ENCODE assay signal across 28 cellular contexts in the genomic region with DNA sequence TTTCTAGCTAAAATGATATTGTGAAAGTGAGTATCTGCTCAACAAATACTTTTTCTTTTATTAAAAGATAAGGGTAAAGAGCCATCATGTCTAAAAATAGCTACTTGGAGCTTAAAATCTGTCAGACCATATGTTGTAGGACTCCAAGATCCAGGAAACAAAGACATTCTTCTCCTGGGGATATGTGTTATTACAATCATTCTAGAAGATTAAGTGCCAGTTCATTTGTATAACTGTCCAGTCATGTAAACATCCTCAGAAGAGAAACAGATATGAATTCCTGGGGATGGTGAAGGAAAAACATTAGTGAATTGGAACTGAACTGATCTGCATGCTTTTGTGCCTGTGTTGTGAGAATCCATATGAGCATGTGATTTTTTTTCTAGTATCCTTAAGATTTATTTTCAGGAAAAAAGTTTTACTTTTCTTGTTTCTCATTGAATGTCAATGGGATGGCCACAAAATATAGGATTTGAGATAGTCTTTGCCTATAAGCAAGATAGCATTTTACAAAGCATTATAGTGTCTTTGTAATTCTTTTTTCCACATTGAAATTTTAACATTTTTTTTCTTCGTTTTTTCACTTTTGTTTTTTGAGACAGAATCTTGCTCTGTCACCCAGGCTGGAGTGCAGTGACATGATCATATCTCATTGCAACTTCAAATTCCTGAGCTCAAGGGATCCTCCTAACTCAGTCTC. TPM values are rescaled to one million over a fixed set of nuclear protein-coding genes. Genes with fewer than 3 reads are reported as not detected.
DNase-seq lines count a peak whose midpoint lies in the region; ATAC-seq and TF ChIP-seq lines count a peak whose summit lies in the region.
"Had no signal": no experiment of that assay in that cellular context is flagged by ENCODE, and none has a peak within 500 bp of the region (broad histone marks: within the 10 kb centered on the region; RNA-seq: fewer than 3 reads in every experiment).

No MANE protein-coding gene starts in this region.

- H3K18ac ChIP-seq in IMR-90 (ENCODE audit: low read depth, low read length), result no peak overlapping the region

- no peaks in the 10 kb centered on the region for H3K27me3 Mint-ChIP-seq in neural progenitor cell (ENCODE audit: insufficient read depth, low read depth)
- peaks cover 17% of the 10 kb centered on the region for H3K27me3 Mint-ChIP-seq in activated T-helper 2 cell treated with anti-CD3 and anti-CD28 coated beads, Interferon-gamma antibody, Interleukin-2, Interleukin-4, amounts not matched to agents 10 μg/mL and 5 μg/mL and 100 μg/mL, durations not matched to agents 14 hours and 24 hours and 36 hours (ENCODE audit: low read depth)
- H3K27me3 Mint-ChIP-seq: type B pancreatic cell had no signal

- TF ChIP-seq CTCF in IMR-90 (conservative IDR thresholded peaks at IDR 0.05; ENCODE audit: low read depth, low read length) (no peak), SK-N-SH (IDR thresholded peaks at IDR 0.05) (no peak), fibroblast of lung (conservative IDR thresholded peaks at IDR 0.05 in 1 of 2, IDR thresholded peaks at IDR 0.05 in 1 of 2; ENCODE audit: low read depth in 1 of 2, low read length in 2 of 2) (no peak), neural progenitor cell (IDR thresholded peaks at IDR 0.05) (no peak)

- no peaks in the 10 kb centered on the region for H3K9me2 ChIP-seq in SK-N-SH

- H3K27ac Mint-ChIP-seq in neural progenitor cell, result no peak overlapping the region
- H3K27ac Mint-ChIP-seq in activated T-helper 2 cell treated with anti-CD3 and anti-CD28 coated beads, Interferon-gamma antibody, Interleukin-2, Interleukin-4, amounts not matched to agents 10 μg/mL and 5 μg/mL and 100 μg/mL, durations not matched to agents 14 hours and 24 hours and 36 hours, result no peak overlapping the region
- H3K27ac Mint-ChIP-seq: activated CD4-positive, alpha-beta T cell treated with anti-CD3 and anti-CD28 coated beads, Interleukin-2, amount 10 ng/mL, durations not matched to agents 24 days and 14 days; activated naive CD4-positive, alpha-beta T cell treated with anti-CD3 and anti-CD28 coated beads, Interleukin-2, amount 10 ng/mL, durations not matched to agents 7 days and 5 days; IgD-negative memory B cell; natural killer cell treated with Interleukin-12 subunit alpha and Interleukin-12 subunit beta and Interleukin-15 and Interleukin-18, amount 100 ng/mL, for 72 hours; type B pancreatic cell had no signal

- CTCF ChIA-PET in IMR-90 (lab: Yijun Ruan, JAX) (interaction anchor here (0.7 to 1.2 kb wide), 2 partner anchors 14 to 350 kb away, joined by 3 to 4 read pairs; partner anchors contain the start of gene MTERF1), SK-N-SH (lab: Yijun Ruan, JAX) (interaction anchor here (0.6 to 5.3 kb wide), 4 partner anchors 14 to 463 kb away, joined by 3 to 30 read pairs (median 4); partner anchors contain the start of gene MTERF1)

- H3K9me3 ChIP-seq in IMR-90 (ENCODE audit: control insufficient read depth, insufficient read depth, low read length) (no peaks in the 10 kb centered on the region), SK-N-SH (no peaks in the 10 kb centered on the region), fibroblast of lung (ENCODE audit: control insufficient read depth, insufficient read depth, low read depth, low read length) (no peaks in the 10 kb centered on the region), neural progenitor cell (ENCODE audit: low read depth) (peaks cover 8% of the 10 kb centered on the region)
- H3K9me3 ChIP-seq: left ventricle myocardium inferior, MG63 had no signal

- H3K9me1 ChIP-seq in IMR-90 (ENCODE audit: insufficient read depth, low read length), result 0 out of 2 replicates have a peak, but pooled peaks cover 3% of the 10 kb centered on the region

- H3K27me3 ChIP-seq in IMR-90 (ENCODE audit: control insufficient read depth, insufficient read depth, low read length), result no peaks in the 10 kb centered on the region
- no peaks in the 10 kb centered on the region for H3K27me3 ChIP-seq in SK-N-SH (ENCODE audit: insufficient read depth)
- no peaks in the 10 kb centered on the region for H3K27me3 ChIP-seq in fibroblast of lung (ENCODE audit: control insufficient read depth, insufficient read depth, low read length)
- H3K27me3 ChIP-seq in neural progenitor cell, result no peaks in the 10 kb centered on the region
- H3K27me3 ChIP-seq: hepatocyte, MG63 had no signal

- H2AFZ ChIP-seq in IMR-90 (replicated peaks; ENCODE audit: low read length, poor library complexity) (no peak overlapping the region), SK-N-SH (ENCODE audit: low read depth) (peak overlapping the region; percentile 70), fibroblast of lung (ENCODE audit: low read length) (no peak overlapping the region), neural progenitor cell (replicated peaks) (peak overlapping the region; percentile 66)
- H2AFZ ChIP-seq: hepatocyte had no signal

- no peaks in the 10 kb centered on the region for H3K79me1 ChIP-seq in IMR-90 (ENCODE audit: low read depth in 1 of 2, low read length in 2 of 2)

- dilution Hi-C loops in IMR-90 (cut with HindIII; ENCODE audit: low sequenced_read_pairs, unreplicated experiment), result no loop called here

- POLR2A ChIA-PET in IMR-90 (lab: Charles Lee; ENCODE audit: unreplicated experiment) (interaction anchor here (0.6 kb wide), 1 partner anchor 33 kb away, joined by 4 read pairs; no protein-coding TSS in a partner anchor), SK-N-SH (lab: Yijun Ruan, JAX) (no interaction called here)

- H4K8ac ChIP-seq in IMR-90 (ENCODE audit: low read depth in 2 of 2, low read length in 2 of 2), result no peak overlapping the region

- no peak overlapping the region for H2AK5ac ChIP-seq in IMR-90 (ENCODE audit: low read depth, low read length)

- H2BK5ac ChIP-seq in IMR-90 (ENCODE audit: low read depth, low read length, poor library complexity, severe bottlenecking), result no peak overlapping the region

- H3K9ac ChIP-seq in IMR-90 (ENCODE audit: low read depth, low read length) (no peak overlapping the region), SK-N-SH (no peak overlapping the region), fibroblast of lung (ENCODE audit: insufficient read depth, low read length) (no peak overlapping the region), neural progenitor cell (no peak overlapping the region)

- H3K36me3 Mint-ChIP-seq in neural progenitor cell, result no peaks in the 10 kb centered on the region
- H3K36me3 Mint-ChIP-seq in activated T-helper 2 cell treated with anti-CD3 and anti-CD28 coated beads, Interferon-gamma antibody, Interleukin-2, Interleukin-4, amounts not matched to agents 10 μg/mL and 5 μg/mL and 100 μg/mL, durations not matched to agents 14 hours and 24 hours and 36 hours (ENCODE audit: low read depth), result no peaks in the 10 kb centered on the region
- H3K36me3 Mint-ChIP-seq: activated naive CD4-positive, alpha-beta T cell treated with anti-CD3 and anti-CD28 coated beads, Interleukin-2, amount 10 ng/mL, durations not matched to agents 7 days and 5 days; natural killer cell treated with Interleukin-12 subunit alpha and Interleukin-12 subunit beta and Interleukin-15 and Interleukin-18, amount 100 ng/mL, for 72 hours; type B pancreatic cell had no signal

- H3K56ac ChIP-seq in IMR-90 (ENCODE audit: extremely low read depth, insufficient read depth, low read length), result no peak overlapping the region

- H3K4me2 ChIP-seq in IMR-90 (ENCODE audit: low read depth, low read length), result 0 out of 2 replicates have a peak overlapping the region, but pooled peaks have one; percentile 10
- H3K4me2 ChIP-seq in SK-N-SH, result no peak overlapping the region
- H3K4me2 ChIP-seq in fibroblast of lung (ENCODE audit: extremely low read depth, insufficient read depth, low read length), result no peak overlapping the region
- H3K4me2 ChIP-seq in neural progenitor cell, result peak overlapping the region; percentile 3
- H3K4me2 ChIP-seq: hepatocyte had no signal

- TF ChIP-seq POLR2A in IMR-90 (IDR thresholded peaks at IDR 0.05; ENCODE audit: low read depth, low read length), result no peak

- ATAC-seq in IMR-90 (ENCODE audit: low read depth) (peak; percentile 72), HG03039 (IDR thresholded peaks at IDR 0.05; ENCODE audit: unreplicated experiment) (no peak), HG03159 (IDR thresholded peaks at IDR 0.05; ENCODE audit: unreplicated experiment) (no peak)
- ATAC-seq: natural killer cell treated with Interleukin-12 subunit alpha and Interleukin-12 subunit beta and Interleukin-15 and Interleukin-18, amount 100 ng/mL, for 72 hours had no signal

- BruUV-seq in IMR-90 (replicated peaks; lab: Mats Ljungman, UMichigan), result no TSS peak

- no peak overlapping the region for H3K27ac ChIP-seq in IMR-90 (ENCODE audit: insufficient read depth, low read length)
- peak overlapping the region; percentile 0 to 11; a peak in 2 of 4 replicates for H3K27ac ChIP-seq in SK-N-SH (ENCODE audit: low read depth in 2 of 2, low read length in 1 of 2)
- no peak overlapping the region for H3K27ac ChIP-seq in fibroblast of lung (ENCODE audit: insufficient read depth, low read length)
- H3K27ac ChIP-seq in neural progenitor cell, result no peak overlapping the region
- H3K27ac ChIP-seq: C4-2B, hepatocyte, left ventricle myocardium inferior, RWPE1, SK-N-MC, VCaP had no signal

- no peak overlapping the region for H4K91ac ChIP-seq in IMR-90 (ENCODE audit: insufficient read depth, low read depth, low read length)

- H3K79me2 ChIP-seq in SK-N-SH (ENCODE audit: insufficient read depth), result no peaks in the 10 kb centered on the region
- H3K79me2 ChIP-seq in fibroblast of lung (ENCODE audit: control insufficient read depth, insufficient read depth, low read length), result no peaks in the 10 kb centered on the region
- H3K79me2 ChIP-seq in neural progenitor cell (ENCODE audit: low read depth), result no peaks in the 10 kb centered on the region
- H3K79me2 ChIP-seq: hepatocyte had no signal

- intact Hi-C loops in IMR-90 (cut with micrococcal nuclease), result loop anchor here (1.0 kb wide), 1 partner anchor 186 kb away; no protein-coding TSS in a partner anchor
- intact Hi-C loops in activated T-helper 2 cell treated with anti-CD3 and anti-CD28 coated beads, Interferon-gamma antibody, Interleukin-2, Interleukin-4, amounts not matched to agents 10 μg/mL and 5 μg/mL and 100 μg/mL, durations not matched to agents 14 hours and 24 hours and 36 hours (cut with micrococcal nuclease), result no loop called here

- H2BK20ac ChIP-seq in IMR-90 (ENCODE audit: low read depth, low read length), result no peak overlapping the region

- in situ Hi-C loops in IMR-90 (cut with MboI; ENCODE audit: low sequenced_read_pairs), result no loop called here

- H3K4me1 Mint-ChIP-seq in neural progenitor cell, result peaks cover 36% of the 10 kb centered on the region
- H3K4me1 Mint-ChIP-seq in activated T-helper 2 cell treated with anti-CD3 and anti-CD28 coated beads, Interferon-gamma antibody, Interleukin-2, Interleukin-4, amounts not matched to agents 10 μg/mL and 5 μg/mL and 100 μg/mL, durations not matched to agents 14 hours and 24 hours and 36 hours (ENCODE audit: low read depth), result no peaks in the 10 kb centered on the region
- H3K4me1 Mint-ChIP-seq: activated CD4-positive, alpha-beta T cell treated with anti-CD3 and anti-CD28 coated beads, Interleukin-2, amount 10 ng/mL, durations not matched to agents 24 days and 14 days; activated naive CD4-positive, alpha-beta T cell treated with anti-CD3 and anti-CD28 coated beads, Interleukin-2, amount 10 ng/mL, durations not matched to agents 7 days and 5 days; IgD-negative memory B cell had no signal

- peaks cover 10% of the 10 kb centered on the region for H3K9me3 Mint-ChIP-seq in neural progenitor cell
- H3K9me3 Mint-ChIP-seq in activated T-helper 2 cell treated with anti-CD3 and anti-CD28 coated beads, Interferon-gamma antibody, Interleukin-2, Interleukin-4, amounts not matched to agents 10 μg/mL and 5 μg/mL and 100 μg/mL, durations not matched to agents 14 hours and 24 hours and 36 hours, result no peaks in the 10 kb centered on the region
- H3K9me3 Mint-ChIP-seq: activated naive CD4-positive, alpha-beta T cell treated with anti-CD3 and anti-CD28 coated beads, Interleukin-2, amount 10 ng/mL, durations not matched to agents 7 days and 5 days; IgD-negative memory B cell; natural killer cell treated with Interleukin-12 subunit alpha and Interleukin-12 subunit beta and Interleukin-15 and Interleukin-18, amount 100 ng/mL, for 72 hours; type B pancreatic cell had no signal

- DNase-seq in IMR-90 (peak; percentile 31), SK-N-SH (no peak), fibroblast of lung (ENCODE audit: low read depth in 2 of 2) (peak; percentile 4 to 79), neural progenitor cell (ENCODE audit: low spot score) (no peak), NAMALWA (ENCODE audit: low spot score) (no peak)
- DNase-seq in activated T-helper 2 cell treated with anti-CD3 and anti-CD28 coated beads, Interferon-gamma antibody, Interleukin-2, Interleukin-4, amounts not matched to agents 10 μg/mL and 5 μg/mL and 100 μg/mL, durations not matched to agents 14 hours and 24 hours and 36 hours (ENCODE audit: low spot score), result no peak
- DNase-seq: activated CD4-positive, alpha-beta T cell treated with anti-CD3 and anti-CD28 coated beads, Interleukin-2, amount 10 ng/mL, durations not matched to agents 24 days and 14 days; activated naive CD4-positive, alpha-beta T cell treated with anti-CD3 and anti-CD28 coated beads, Interleukin-2, amount 10 ng/mL, durations not matched to agents 7 days and 5 days; anterior cingulate cortex; Calu3; central memory CD4-positive, alpha-beta T cell; EL; foreskin melanocyte; left ventricle myocardium inferior; MG63; midbrain; NCI-H1436; NCI-H510A had no signal

- no peak overlapping the region for H3K4ac ChIP-seq in IMR-90 (ENCODE audit: low read depth, low read length)

- no peak overlapping the region for H3K23ac ChIP-seq in IMR-90 (ENCODE audit: low read depth, low read length)

- H3K14ac ChIP-seq in IMR-90 (replicated peaks; ENCODE audit: low read depth, low read length), result no peak overlapping the region

- H2BK15ac ChIP-seq in IMR-90 (ENCODE audit: low read depth, low read length), result no peak overlapping the region

- H2BK120ac ChIP-seq in IMR-90 (ENCODE audit: low read depth, low read length), result no peak overlapping the region

- TF ChIP-seq EP300 in SK-N-SH (IDR thresholded peaks at IDR 0.05; ENCODE audit: borderline replicate concordance in 1 of 2, low read depth in 1 of 2, low read length in 1 of 2), result no peak

- no peaks in the 10 kb centered on the region for H4K20me1 ChIP-seq in IMR-90 (ENCODE audit: insufficient read depth, low read length)
- H4K20me1 ChIP-seq in SK-N-SH (ENCODE audit: insufficient read depth), result no peaks in the 10 kb centered on the region
- no peaks in the 10 kb centered on the region for H4K20me1 ChIP-seq in fibroblast of lung (ENCODE audit: control insufficient read depth, extremely low read depth, insufficient read depth, low read length)
- H4K20me1 ChIP-seq in neural progenitor cell (ENCODE audit: low read depth), result no peaks in the 10 kb centered on the region

- no peaks in the 10 kb centered on the region; the same call in 1 of the 2 replicates for H3K4me1 ChIP-seq in IMR-90 (ENCODE audit: control insufficient read depth, insufficient read depth, low read length)
- H3K4me1 ChIP-seq in SK-N-SH (ENCODE audit: control insufficient read depth in 1 of 2, insufficient read depth in 2 of 2, low read depth in 1 of 2, low read length in 1 of 2), result no peaks in the 10 kb centered on the region; a peak in 1 of 4 replicates
- no peaks in the 10 kb centered on the region for H3K4me1 ChIP-seq in fibroblast of lung (ENCODE audit: control insufficient read depth, extremely low read depth, insufficient read depth, low read length)
- peaks cover 64% of the 10 kb centered on the region for H3K4me1 ChIP-seq in neural progenitor cell
- H3K4me1 ChIP-seq: left ventricle myocardium inferior had no signal

- no peak overlapping the region for H2AK9ac ChIP-seq in IMR-90 (replicated peaks; ENCODE audit: low read depth, low read length, poor library complexity)

- WGBS in IMR-90 (ENCODE audit: extremely low coverage in 2 of 2, insufficient read length in 1 of 2), 2 experiments, result 33% methylated on average over 1 of the region's 1 CpG; no CpG with 5 or more reads in 1 of the 2 experiments
- 16% methylated on average over 1 of the region's 1 CpG for WGBS in SK-N-SH (ENCODE audit: low lambda C conversion rate)

- H3K36me3 ChIP-seq in IMR-90 (ENCODE audit: control insufficient read depth, insufficient read depth, low read length) (no peaks in the 10 kb centered on the region), SK-N-SH (replicated peaks in 1 of 2; ENCODE audit: control insufficient read depth in 1 of 2, insufficient read depth in 2 of 2, low read length in 1 of 2) (no peaks in the 10 kb centered on the region), fibroblast of lung (ENCODE audit: control insufficient read depth, insufficient read depth, low read length) (no peaks in the 10 kb centered on the region), neural progenitor cell (peaks cover 7% of the 10 kb centered on the region)
- H3K36me3 ChIP-seq: left ventricle myocardium inferior, MG63 had no signal

- no peak overlapping the region for H3K4me3 Mint-ChIP-seq in neural progenitor cell
- H3K4me3 Mint-ChIP-seq in activated T-helper 2 cell treated with anti-CD3 and anti-CD28 coated beads, Interferon-gamma antibody, Interleukin-2, Interleukin-4, amounts not matched to agents 10 μg/mL and 5 μg/mL and 100 μg/mL, durations not matched to agents 14 hours and 24 hours and 36 hours (ENCODE audit: low read depth), result no peak overlapping the region
- H3K4me3 Mint-ChIP-seq: activated CD4-positive, alpha-beta T cell treated with anti-CD3 and anti-CD28 coated beads, Interleukin-2, amount 10 ng/mL, durations not matched to agents 24 days and 14 days; activated naive CD4-positive, alpha-beta T cell treated with anti-CD3 and anti-CD28 coated beads, Interleukin-2, amount 10 ng/mL, durations not matched to agents 7 days and 5 days; IgD-negative memory B cell; natural killer cell treated with Interleukin-12 subunit alpha and Interleukin-12 subunit beta and Interleukin-15 and Interleukin-18, amount 100 ng/mL, for 72 hours; type B pancreatic cell had no signal

- TF ChIP-seq RAD21 in IMR-90 (IDR thresholded peaks at IDR 0.05; ENCODE audit: low read length), result no peak
- TF ChIP-seq RAD21 in SK-N-SH (IDR thresholded peaks at IDR 0.05; ENCODE audit: low read length), result no peak

- H4K5ac ChIP-seq in IMR-90 (ENCODE audit: low read depth, low read length), result no peak overlapping the region

- H3F3A ChIP-seq in SK-N-SH (replicated peaks; ENCODE audit: insufficient read depth) (no peaks in the 10 kb centered on the region), neural progenitor cell (ENCODE audit: low read depth) (peaks cover 44% of the 10 kb centered on the region)

- H3K4me3 ChIP-seq in IMR-90 (ENCODE audit: insufficient read depth, low read depth, low read length), result no peak overlapping the region
- H3K4me3 ChIP-seq in SK-N-SH (ENCODE audit: low read depth in 2 of 2, low read length in 1 of 2), result no peak overlapping the region
- no peak overlapping the region for H3K4me3 ChIP-seq in fibroblast of lung (replicated peaks in 1 of 4; ENCODE audit: control extremely low read depth in 1 of 4, insufficient read depth in 1 of 4, low read depth in 3 of 4, low read length in 4 of 4)
- no peak overlapping the region for H3K4me3 ChIP-seq in neural progenitor cell
- H3K4me3 ChIP-seq: hepatocyte, left ventricle myocardium inferior, MG63, SK-N-MC had no signal

RNA-seq across cellular contexts. Expression of gene MTERF1, which starts 14.4 kb away (rescaled TPM):
- 7.0 and 16.7 TPM in 2 replicates for total RNA-seq in IMR-90 (2012; rRNA removed)
- polyA plus RNA-seq in IMR-90 (2012; rRNA removed), result 5.6 and 7.3 TPM in 2 replicates
- polyA plus RNA-seq in IMR-90 (2012; cell fraction: cytosol; rRNA removed), result 0.53 and 0.84 TPM in 2 replicates
- 0.60 and 7.4 TPM in 2 replicates for polyA plus RNA-seq in IMR-90 (2012; cell fraction: nucleus; rRNA removed; ENCODE audit: low replicate concordance)
- polyA plus RNA-seq in SK-N-SH (2012; rRNA removed), result 6.1 and 12.0 TPM in 2 replicates
- 11.2 and 13.9 TPM in 2 replicates for polyA plus RNA-seq in SK-N-SH (2012; cell fraction: cytosol; rRNA removed)
- 5.6 and 15.7 TPM in 2 replicates for polyA plus RNA-seq in SK-N-SH (2012; cell fraction: nucleus; rRNA removed)
- 9.8 and 10.9 TPM in 2 replicates for total RNA-seq in fibroblast of lung
- 8.8 and 10.9 TPM in 2 replicates for polyA plus RNA-seq in fibroblast of lung
- polyA plus RNA-seq in fibroblast of lung (2012), result 6.9 and 7.4 TPM in 2 replicates
- 0.30 and 0.39 TPM in 2 replicates for polyA minus RNA-seq in fibroblast of lung (ENCODE audit: low replicate concordance)
- 16.2 and 36.9 TPM in 2 replicates for total RNA-seq in neural progenitor cell (ENCODE audit: low replicate concordance)
- 16.2 and 19.9 TPM in 2 replicates for total RNA-seq in activated T-helper 2 cell treated with anti-CD3 and anti-CD28 coated beads, Interferon-gamma antibody, Interleukin-2, Interleukin-4, amounts not matched to agents 10 μg/mL and 5 μg/mL and 100 μg/mL, durations not matched to agents 14 hours and 24 hours and 36 hours

RNA-seq across cellular contexts. Expression of gene AKAP9, which starts 45.7 kb away (rescaled TPM):
- total RNA-seq in IMR-90 (2012; rRNA removed), result 25.3 and 49.4 TPM in 2 replicates
- 8.7 and 9.7 TPM in 2 replicates for polyA plus RNA-seq in IMR-90 (2012; rRNA removed)
- polyA plus RNA-seq in IMR-90 (2012; cell fraction: cytosol; rRNA removed), result 0.78 and 0.89 TPM in 2 replicates
- polyA plus RNA-seq in IMR-90 (2012; cell fraction: nucleus; rRNA removed; ENCODE audit: low replicate concordance), result 6.7 and 40.2 TPM in 2 replicates
- polyA plus RNA-seq in SK-N-SH (2012; rRNA removed), result 13.1 and 16.7 TPM in 2 replicates
- 12.5 and 14.0 TPM in 2 replicates for polyA plus RNA-seq in SK-N-SH (2012; cell fraction: cytosol; rRNA removed)
- polyA plus RNA-seq in SK-N-SH (2012; cell fraction: nucleus; rRNA removed), result 22.2 and 52.9 TPM in 2 replicates
- 30.8 and 46.6 TPM in 2 replicates for total RNA-seq in fibroblast of lung
- polyA plus RNA-seq in fibroblast of lung, result 10.1 and 16.6 TPM in 2 replicates
- 9.0 and 15.6 TPM in 2 replicates for polyA plus RNA-seq in fibroblast of lung (2012)
- 1.6 and 3.5 TPM in 2 replicates for polyA minus RNA-seq in fibroblast of lung (ENCODE audit: low replicate concordance)
- total RNA-seq in neural progenitor cell (ENCODE audit: low replicate concordance), result 68.6 and 93.4 TPM in 2 replicates
- 36.2 and 38.3 TPM in 2 replicates for total RNA-seq in activated T-helper 2 cell treated with anti-CD3 and anti-CD28 coated beads, Interferon-gamma antibody, Interleukin-2, Interleukin-4, amounts not matched to agents 10 μg/mL and 5 μg/mL and 100 μg/mL, durations not matched to agents 14 hours and 24 hours and 36 hours

Comparison
In these comparisons a context has a peak if more than half of its experiments do, and no peak if none do; other contexts are left out.
1. DNase-seq: peak in IMR-90 (single experiment) and fibroblast of lung (2 of 2); none in SK-N-SH (single experiment), neural progenitor cell (single experiment), activated T-helper 2 cell treated with anti-CD3 and anti-CD28 coated beads, Interferon-gamma antibody, Interleukin-2, Interleukin-4, amounts not matched to agents 10 μg/mL and 5 μg/mL and 100 μg/mL, durations not matched to agents 14 hours and 24 hours and 36 hours (single experiment) and NAMALWA (single experiment).
2. H2AFZ ChIP-seq: peak in SK-N-SH (single experiment) and neural progenitor cell (single experiment); none in IMR-90 (single experiment) and fibroblast of lung (single experiment).
3. H3K27ac ChIP-seq: peak in SK-N-SH (2 of 2); none in IMR-90 (single experiment), fibroblast of lung (single experiment) and neural progenitor cell (single experiment).
4. H3K4me2 ChIP-seq: peak in IMR-90 (single experiment) and neural progenitor cell (single experiment); none in SK-N-SH (single experiment) and fibroblast of lung (single experiment).